Comparison of ENCODE assay signal across 8 cellular contexts in genomic region chr19:45510352-45510751, GRCh38. TPM values are rescaled to one million over a fixed set of nuclear protein-coding genes. Genes with fewer than 3 reads are reported as not detected.
A peak's percentile ranks its signal among the peaks of the same experiment; 100 is the strongest.
DNase-seq lines count a peak whose midpoint lies in the region; ATAC-seq and TF ChIP-seq lines count a peak whose summit lies in the region.
"Not testable (repeated sequence)": the region's sequence is repeated elsewhere in the genome, so short reads cannot be mapped to it uniquely, and the experiment has no call there.
"Had no signal": no experiment of that assay in that cellular context is flagged by ENCODE, and none has a peak within 500 bp of the region (broad histone marks: within the 10 kb centered on the region; RNA-seq: fewer than 3 reads in every experiment).

No MANE protein-coding gene starts in this region.

- 72% methylated on average over 8 of the region's 11 CpGs for WGBS in right lobe of liver (ENCODE audit: insufficient coverage, low coverage, low lambda C conversion rate, missing lambda C conversion rate)

- intact Hi-C loops in right lobe of liver (cut with DNase I), result not testable (repeated sequence)

- CTCF ChIA-PET in WTC11 (lab: Charles Lee), result interaction anchor here (0.7 to 1.6 kb wide), 3 partner anchors 25 to 48 kb away, joined by 3 to 4 read pairs (median 4); no protein-coding TSS in a partner anchor
- CTCF ChIA-PET in activated naive CD4-positive, alpha-beta T cell treated with anti-CD3 and anti-CD28 coated beads, Interleukin-2, amount 10 ng/mL, durations not matched to agents 7 days and 5 days (lab: Charles Lee), result interaction anchor here (1.3 kb wide), 1 partner anchor 48 kb away, joined by 8 read pairs; no protein-coding TSS in a partner anchor

- peaks cover 28% of the 10 kb centered on the region for H3K4me1 Mint-ChIP-seq in WTC11
- peaks cover 72% of the 10 kb centered on the region for H3K4me1 Mint-ChIP-seq in activated naive CD4-positive, alpha-beta T cell treated with anti-CD3 and anti-CD28 coated beads, Interleukin-2, amount 10 ng/mL, durations not matched to agents 7 days and 5 days
- H3K4me1 Mint-ChIP-seq in nephron progenitor cell, result peaks cover 24% of the 10 kb centered on the region
- peaks cover 70% of the 10 kb centered on the region for H3K4me1 Mint-ChIP-seq in stimulated activated naive CD8-positive, alpha-beta T cell treated with anti-CD3 and anti-CD28 coated beads, Interleukin-15, Interleukin-2, amounts not matched to agents 100 ng/mL and 50 ng/mL, for 24 hours (ENCODE audit: low read depth)

- not testable (repeated sequence) for H3K27me3 Mint-ChIP-seq in WTC11 (ENCODE audit: low read depth); activated naive CD4-positive, alpha-beta T cell treated with anti-CD3 and anti-CD28 coated beads, Interleukin-2, amount 10 ng/mL, durations not matched to agents 7 days and 5 days; nephron progenitor cell (ENCODE audit: low read depth, poor library complexity); stimulated activated naive CD8-positive, alpha-beta T cell treated with anti-CD3 and anti-CD28 coated beads, Interleukin-15, Interleukin-2, amounts not matched to agents 100 ng/mL and 50 ng/mL, for 24 hours

- not testable (repeated sequence) for TF ChIP-seq POLR2A in right lobe of liver (IDR thresholded peaks at IDR 0.05)

- peak overlapping the region; percentile 85 to 91 for H3K27ac ChIP-seq in coronary artery
- H3K27ac ChIP-seq in right lobe of liver, result peak overlapping the region; percentile 56 to 92 (median 90)

- not testable (repeated sequence) for TF ChIP-seq CTCF in GM12865 (IDR thresholded peaks at IDR 0.05; ENCODE audit: insufficient read depth, low read depth, low read length, missing control alignments); WTC11 (IDR thresholded peaks at IDR 0.05); coronary artery (IDR thresholded peaks at IDR 0.05); right lobe of liver (IDR thresholded peaks at IDR 0.05); nephron progenitor cell (IDR thresholded peaks at IDR 0.05)

- H3K4me1 ChIP-seq in right lobe of liver, result peaks cover 0 to 32% (median 14%) of the 10 kb centered on the region in 4 donors

- H3K27me3 ChIP-seq in right lobe of liver, result not testable (repeated sequence)

- not testable (repeated sequence) for H3K27ac Mint-ChIP-seq in WTC11, nephron progenitor cell
- peak overlapping the region; percentile 7 for H3K27ac Mint-ChIP-seq in activated naive CD4-positive, alpha-beta T cell treated with anti-CD3 and anti-CD28 coated beads, Interleukin-2, amount 10 ng/mL, durations not matched to agents 7 days and 5 days
- peak overlapping the region; percentile 92 for H3K27ac Mint-ChIP-seq in stimulated activated naive CD8-positive, alpha-beta T cell treated with anti-CD3 and anti-CD28 coated beads, Interleukin-15, Interleukin-2, amounts not matched to agents 100 ng/mL and 50 ng/mL, for 24 hours

- not testable (repeated sequence) for DNase-seq in GM12865 (ENCODE audit: low read depth); WTC11 (ENCODE audit: low spot score); activated naive CD4-positive, alpha-beta T cell treated with anti-CD3 and anti-CD28 coated beads, Interleukin-2, amount 10 ng/mL, durations not matched to agents 7 days and 5 days; coronary artery (ENCODE audit: low spot score); right lobe of liver; nephron progenitor cell

- H3K4me3 Mint-ChIP-seq in WTC11 (peak overlapping the region; percentile 91), nephron progenitor cell (peak overlapping the region; percentile 90)
- H3K4me3 Mint-ChIP-seq in activated naive CD4-positive, alpha-beta T cell treated with anti-CD3 and anti-CD28 coated beads, Interleukin-2, amount 10 ng/mL, durations not matched to agents 7 days and 5 days, result peak overlapping the region; percentile 87
- peak overlapping the region; percentile 97 for H3K4me3 Mint-ChIP-seq in stimulated activated naive CD8-positive, alpha-beta T cell treated with anti-CD3 and anti-CD28 coated beads, Interleukin-15, Interleukin-2, amounts not matched to agents 100 ng/mL and 50 ng/mL, for 24 hours

- not testable (repeated sequence) for ATAC-seq in WTC11, right lobe of liver

- not testable (repeated sequence) for H3K36me3 Mint-ChIP-seq in WTC11; nephron progenitor cell (ENCODE audit: low read depth)
- H3K36me3 Mint-ChIP-seq in activated naive CD4-positive, alpha-beta T cell treated with anti-CD3 and anti-CD28 coated beads, Interleukin-2, amount 10 ng/mL, durations not matched to agents 7 days and 5 days, result peaks cover 29% of the 10 kb centered on the region
- H3K36me3 Mint-ChIP-seq in stimulated activated naive CD8-positive, alpha-beta T cell treated with anti-CD3 and anti-CD28 coated beads, Interleukin-15, Interleukin-2, amounts not matched to agents 100 ng/mL and 50 ng/mL, for 24 hours (ENCODE audit: low read depth), result peaks cover 24% of the 10 kb centered on the region

- POLR2A ChIA-PET in WTC11 (lab: Charles Lee), result not testable (repeated sequence)

- H3K36me3 ChIP-seq in right lobe of liver, result not testable (repeated sequence)

- not testable (repeated sequence) for H3K9me3 Mint-ChIP-seq in WTC11; activated naive CD4-positive, alpha-beta T cell treated with anti-CD3 and anti-CD28 coated beads, Interleukin-2, amount 10 ng/mL, durations not matched to agents 7 days and 5 days; nephron progenitor cell; stimulated activated naive CD8-positive, alpha-beta T cell treated with anti-CD3 and anti-CD28 coated beads, Interleukin-15, Interleukin-2, amounts not matched to agents 100 ng/mL and 50 ng/mL, for 24 hours

- H3K4me3 ChIP-seq in GM12865 (ENCODE audit: low read depth, low read length), result peak overlapping the region; percentile 95
- H3K4me3 ChIP-seq in coronary artery, right lobe of liver: not testable (repeated sequence)

- H3K9me3 ChIP-seq in right lobe of liver, result not testable (repeated sequence)

RNA-seq across cellular contexts. Expression of gene VASP, which starts 3.1 kb away (rescaled TPM):
- total RNA-seq in WTC11 (2021) (143 to 146 TPM (median 144 TPM) in 3 replicates), right lobe of liver (10 to 100 TPM; 19.4 to 64.1 (median 30.6) TPM)

RNA-seq across cellular contexts. Expression of gene PPM1N, which starts 12.1 kb away (rescaled TPM):
- total RNA-seq in WTC11 (2021), result 10.3 to 15.1 TPM (median 14.2 TPM) in 3 replicates
- total RNA-seq in right lobe of liver, result 1 to 10 TPM in 2 of 6 experiments, under 1 TPM in 3, not detected in 1; 0.32 to 2.0 (median 0.51) TPM
- total RNA-seq: body of pancreas had no signal

RNA-seq across cellular contexts. Expression of gene RTN2, which starts 13.5 kb away (rescaled TPM):
- 25.1 to 27.8 TPM (median 27.4 TPM) in 3 replicates for total RNA-seq in WTC11 (2021)
- 1 to 10 TPM; 1.5 to 7.2 (median 2.9) TPM for total RNA-seq in right lobe of liver

RNA-seq across cellular contexts. Expression of gene FOSB, which starts 42.6 kb away (rescaled TPM):
- total RNA-seq in WTC11 (2021) (2.3 to 7.2 TPM (median 5.4 TPM) in 3 replicates), right lobe of liver (1 to 10 TPM in 1 of 6 experiments, under 1 TPM in 5; 0.19 to 1.2 (median 0.44) TPM)
